In the genomic region with DNA sequence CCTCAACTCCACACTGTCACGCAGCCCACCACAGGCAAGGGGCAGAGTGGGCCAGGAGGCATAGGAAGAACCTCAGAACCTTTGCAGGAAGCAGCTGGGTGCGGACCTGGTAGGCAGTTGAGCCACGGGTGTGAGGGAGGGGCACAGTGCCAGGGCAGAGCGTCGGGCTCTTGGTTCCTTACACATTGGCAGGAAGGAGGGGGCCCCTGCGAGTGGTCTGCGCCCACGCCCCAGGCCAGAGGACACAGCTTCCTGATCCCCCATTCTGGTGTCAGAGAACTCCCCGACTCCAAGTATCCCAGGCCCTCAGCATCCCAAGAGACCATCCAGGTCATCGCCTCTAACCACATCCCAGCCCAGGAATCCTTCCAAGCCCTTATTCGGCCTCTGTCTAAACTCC, we compare ENCODE assay signal across 14 cellular contexts.
DNase-seq lines count a peak whose midpoint lies in the region; ATAC-seq, FAIRE-seq and TF ChIP-seq lines count a peak whose summit lies in the region.
"Had no signal": no experiment of that assay in that cellular context is flagged by ENCODE, and none has a peak within 500 bp of the region (broad histone marks: within the 10 kb centered on the region; RNA-seq: fewer than 3 reads in every experiment).

No MANE protein-coding gene starts in this region.

- H2AFZ ChIP-seq in astrocyte (ENCODE audit: low read depth, low read length) = no peak overlapping the region

- ATAC-seq in gastroesophageal sphincter (no peak), upper lobe of left lung (ENCODE audit: low FRiP score in 2 of 2) (no peak)

- no peak for FAIRE-seq in astrocyte (lab: Jason Lieb, UNC)
- FAIRE-seq in urothelium cell line (lab: Jason Lieb, UNC) = no peak

- H3K9me3 Mint-ChIP-seq in astrocyte (ENCODE audit: unreplicated experiment) = peaks cover 2% of the 10 kb centered on the region
- no peaks in the 10 kb centered on the region for H3K9me3 Mint-ChIP-seq in osteocyte (ENCODE audit: unreplicated experiment)
- H3K9me3 Mint-ChIP-seq: activated CD4-positive, alpha-beta memory T cell treated with anti-CD3 and anti-CD28 coated beads, Interleukin-2, amount 10 ng/mL, durations not matched to agents 7 days and 5 days; T-helper 1 cell treated with Interleukin-12 subunit alpha and Interleukin-12 subunit beta and Interleukin-4 antibody, amounts not matched to agents 30 μg/mL and 1 μg/mL, for 36 hours had no signal

- DNase-seq in astrocyte (ENCODE audit: low read depth) (no peak), osteocyte (ENCODE audit: extremely low spot score, unreplicated experiment) (no peak), upper lobe of left lung (no peak), NCI-H146 (lab: John Stamatoyannopoulos, UW) (no peak), HuH-7.5 (ENCODE audit: low spot score) (no peak), urothelium cell line (ENCODE audit: low spot score) (no peak)
- DNase-seq: activated CD4-positive, alpha-beta memory T cell treated with anti-CD3 and anti-CD28 coated beads, Interleukin-2, amount 10 ng/mL, durations not matched to agents 7 days and 5 days; activated naive CD4-positive, alpha-beta T cell; DMS 273 treated with DMSO at 0.1 percent for 48 hours; effector CD4-positive, alpha-beta T cell; H7; NCI-H187 treated with DMSO at 0.1 percent for 48 hours had no signal

- H3K79me2 ChIP-seq in astrocyte (ENCODE audit: insufficient read depth, low read length) = peaks cover 85% of the 10 kb centered on the region

- H4K20me1 ChIP-seq in astrocyte (ENCODE audit: insufficient read depth, low read length) = peaks cover 61% of the 10 kb centered on the region

- H3K9me3 ChIP-seq in astrocyte (ENCODE audit: insufficient read depth, low read depth, low read length) (no peaks in the 10 kb centered on the region), gastroesophageal sphincter (no peaks in the 10 kb centered on the region), upper lobe of left lung (no peaks in the 10 kb centered on the region)

- H3K36me3 ChIP-seq in astrocyte (ENCODE audit: insufficient read depth, low read length) = no peaks in the 10 kb centered on the region
- H3K36me3 ChIP-seq in gastroesophageal sphincter = peaks cover 0 to 5% of the 10 kb centered on the region in 2 donors
- peaks cover 0 to 5% (median 0%) of the 10 kb centered on the region in 4 donors for H3K36me3 ChIP-seq in upper lobe of left lung

- H3K27me3 Mint-ChIP-seq in astrocyte (ENCODE audit: low read depth, unreplicated experiment) (no peaks in the 10 kb centered on the region), osteocyte (ENCODE audit: unreplicated experiment) (no peaks in the 10 kb centered on the region)

- H3K27ac Mint-ChIP-seq in astrocyte (ENCODE audit: unreplicated experiment) (peak overlapping the region; percentile 53), osteocyte (ENCODE audit: unreplicated experiment) (peak overlapping the region; percentile 2)
- H3K27ac Mint-ChIP-seq: activated CD4-positive, alpha-beta memory T cell treated with anti-CD3 and anti-CD28 coated beads, Interleukin-2, amount 10 ng/mL, durations not matched to agents 7 days and 5 days; T-helper 1 cell treated with Interleukin-12 subunit alpha and Interleukin-12 subunit beta and Interleukin-4 antibody, amounts not matched to agents 30 μg/mL and 1 μg/mL, for 36 hours had no signal

- TF ChIP-seq POLR2A in gastroesophageal sphincter (IDR thresholded peaks at IDR 0.05) (peak; percentile 8 to 16), upper lobe of left lung (IDR thresholded peaks at IDR 0.05) (no peak)

- H3K27ac ChIP-seq in astrocyte (ENCODE audit: low read depth, low read length) = no peak overlapping the region
- peak overlapping the region; percentile 97 for H3K27ac ChIP-seq in gastroesophageal sphincter
- peak overlapping the region; percentile 86 to 99 (median 92) for H3K27ac ChIP-seq in upper lobe of left lung

- TF ChIP-seq CTCF in astrocyte (IDR thresholded peaks at IDR 0.05; ENCODE audit: insufficient read depth, low read depth, low read length) (no peak), gastroesophageal sphincter (IDR thresholded peaks at IDR 0.05) (no peak), osteocyte (IDR thresholded peaks at IDR 0.05) (no peak), upper lobe of left lung (IDR thresholded peaks at IDR 0.05) (no peak)

- H3K27me3 ChIP-seq in astrocyte (ENCODE audit: insufficient read depth, low read length) = no peaks in the 10 kb centered on the region
- H3K27me3 ChIP-seq in gastroesophageal sphincter = no peaks in the 10 kb centered on the region
- no peaks in the 10 kb centered on the region for H3K27me3 ChIP-seq in upper lobe of left lung

- H3K36me3 Mint-ChIP-seq in astrocyte (ENCODE audit: low read depth, unreplicated experiment) (peaks cover 19% of the 10 kb centered on the region), osteocyte (ENCODE audit: unreplicated experiment) (no peaks in the 10 kb centered on the region)

- H3K4me1 Mint-ChIP-seq in astrocyte (ENCODE audit: low read depth, unreplicated experiment) = peaks cover 38% of the 10 kb centered on the region
- peaks cover 72% of the 10 kb centered on the region for H3K4me1 Mint-ChIP-seq in osteocyte (ENCODE audit: unreplicated experiment)

- H3K4me3 Mint-ChIP-seq in astrocyte (ENCODE audit: unreplicated experiment) = peak overlapping the region; percentile 96
- peak overlapping the region; percentile 29 for H3K4me3 Mint-ChIP-seq in osteocyte (ENCODE audit: unreplicated experiment)
- H3K4me3 Mint-ChIP-seq: activated CD4-positive, alpha-beta memory T cell treated with anti-CD3 and anti-CD28 coated beads, Interleukin-2, amount 10 ng/mL, durations not matched to agents 7 days and 5 days; T-helper 1 cell treated with Interleukin-12 subunit alpha and Interleukin-12 subunit beta and Interleukin-4 antibody, amounts not matched to agents 30 μg/mL and 1 μg/mL, for 36 hours had no signal

- WGBS in gastroesophageal sphincter (ENCODE audit: low coverage in 1 of 2), 2 donors = 17 to 34% methylated on average over 3 to 10 of the region's 11 CpGs
- 25 to 28% methylated on average over 3 to 10 of the region's 11 CpGs for WGBS in upper lobe of left lung, 2 donors

- H3K4me2 ChIP-seq in astrocyte (ENCODE audit: low read length) = peak overlapping the region; percentile 99

- H3K4me3 ChIP-seq in astrocyte (ENCODE audit: insufficient read depth, low read depth, low read length) (peak overlapping the region; percentile 87), gastroesophageal sphincter (peak overlapping the region; percentile 68 to 86), upper lobe of left lung (peak overlapping the region; percentile 61 to 89 (median 68))

- no peak for TF ChIP-seq EP300 in gastroesophageal sphincter (IDR thresholded peaks at IDR 0.05)
- TF ChIP-seq EP300 in upper lobe of left lung (IDR thresholded peaks at IDR 0.05) = no peak

- H3K4me1 ChIP-seq in astrocyte (ENCODE audit: insufficient read depth, low read length) = peaks cover 70% of the 10 kb centered on the region
- H3K4me1 ChIP-seq in gastroesophageal sphincter = peaks cover 0 to 100% (median 46%) of the 10 kb centered on the region in 3 donors
- H3K4me1 ChIP-seq in upper lobe of left lung = peaks cover 51 to 71% (median 58%) of the 10 kb centered on the region in 4 donors

- H3K9ac ChIP-seq in astrocyte (ENCODE audit: low read length) = peak overlapping the region; percentile 87

Comparison
In these comparisons a context has a peak if more than half of its experiments do, and no peak if none do; other contexts are left out.
1. POLR2A ChIP-seq: peak in gastroesophageal sphincter (2 of 2); none in upper lobe of left lung (0 of 4).
2. Peak in every context shown above with its lines, with median percentiles within 50 percentile points of each other: H3K4me3 ChIP-seq.